Comparison of ENCODE assay signal across 11 cellular contexts in the genomic region with DNA sequence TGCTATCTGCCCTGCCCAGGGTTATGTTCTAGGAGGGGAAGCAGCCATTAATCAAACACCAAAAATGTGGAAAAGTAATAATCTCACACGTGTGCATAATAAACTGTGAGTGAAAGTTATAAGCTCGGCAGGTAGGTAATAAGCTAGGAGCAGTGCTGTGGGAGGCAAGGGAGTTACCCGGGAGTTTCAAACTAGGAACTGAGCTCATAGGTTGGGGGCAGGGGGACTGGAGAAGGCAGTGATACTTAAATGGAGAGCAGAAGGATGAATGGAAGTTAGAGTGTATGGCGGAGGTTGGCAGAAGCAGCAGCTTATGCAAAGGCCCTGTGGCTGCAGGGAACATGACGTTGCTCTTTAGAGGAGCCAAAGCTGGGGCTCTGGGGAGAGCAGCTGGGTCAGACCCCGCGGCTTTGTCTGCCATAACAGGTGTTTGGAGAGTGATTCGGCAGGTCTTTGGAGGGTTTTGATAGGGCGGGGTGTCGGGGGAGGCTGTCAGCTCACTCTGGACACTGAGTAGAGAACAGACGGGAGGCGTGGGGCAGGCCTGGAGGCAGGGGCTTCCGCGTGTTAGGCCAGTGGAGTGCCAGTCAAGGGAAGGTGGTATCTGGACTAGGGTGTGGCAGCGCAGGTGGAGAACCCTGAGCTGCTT. TPM values are rescaled to one million over a fixed set of nuclear protein-coding genes. Genes with fewer than 3 reads are reported as not detected.
A peak's percentile ranks its signal among the peaks of the same experiment; 100 is the strongest.
DNase-seq lines count a peak whose midpoint lies in the region; ATAC-seq lines count a peak whose summit lies in the region.
"Had no signal": no experiment of that assay in that cellular context is flagged by ENCODE, and none has a peak within 500 bp of the region (broad histone marks: within the 10 kb centered on the region; RNA-seq: fewer than 3 reads in every experiment).

No MANE protein-coding gene starts in this region.

- peaks cover 6% of the 10 kb centered on the region for H3K4me1 Mint-ChIP-seq in stimulated activated naive CD8-positive, alpha-beta T cell treated with anti-CD3 and anti-CD28 coated beads, Interleukin-15, amount 100 ng/mL, for 72 hours
- peaks cover 6 to 16% (median 12%) of the 10 kb centered on the region in 4 donors for H3K4me1 Mint-ChIP-seq in naive thymus-derived CD8-positive, alpha-beta T cell

- peak overlapping the region; percentile 34 to 81 for H3K27ac Mint-ChIP-seq in stimulated activated naive CD8-positive, alpha-beta T cell treated with anti-CD3 and anti-CD28 coated beads, Interleukin-15, amount 100 ng/mL, for 72 hours
- H3K27ac Mint-ChIP-seq in naive thymus-derived CD8-positive, alpha-beta T cell: peak overlapping the region in 3 of 10 donors; percentile 1 to 50 (median 21)

- no peaks in the 10 kb centered on the region for H3K9me3 Mint-ChIP-seq in stimulated activated naive CD8-positive, alpha-beta T cell treated with anti-CD3 and anti-CD28 coated beads, Interleukin-15, amount 100 ng/mL, for 72 hours
- H3K9me3 Mint-ChIP-seq in naive thymus-derived CD8-positive, alpha-beta T cell: no peaks in the 10 kb centered on the region

- POLR2A ChIA-PET in naive thymus-derived CD8-positive, alpha-beta T cell (lab: Charles Lee): no interaction called here

- H3K4me1 ChIP-seq in ectodermal cell (ENCODE audit: control insufficient read depth, insufficient read depth, low read length): peaks cover 42% of the 10 kb centered on the region

- peak overlapping the region; percentile 43 to 76 for H3K4me3 Mint-ChIP-seq in stimulated activated naive CD8-positive, alpha-beta T cell treated with anti-CD3 and anti-CD28 coated beads, Interleukin-15, amount 100 ng/mL, for 72 hours
- H3K4me3 Mint-ChIP-seq in naive thymus-derived CD8-positive, alpha-beta T cell: peak overlapping the region in 9 of 10 donors; percentile 33 to 72 (median 63)

- no peak for ATAC-seq in stimulated activated naive CD8-positive, alpha-beta T cell treated with anti-CD3 and anti-CD28 coated beads, Interleukin-15, amount 100 ng/mL, for 72 hours
- ATAC-seq in stimulated activated naive CD8-positive, alpha-beta T cell treated with anti-CD3 and anti-CD28 coated beads, Interleukin-15, Interleukin-2, amounts not matched to agents 100 U/mL and 50 U/mL, for 24 hours: no peak
- ATAC-seq in naive thymus-derived CD8-positive, alpha-beta T cell: no peak
- ATAC-seq in activated CD4-positive, CD25-positive, alpha-beta regulatory T cell treated with anti-CD3 and anti-CD28 coated beads, Interleukin-2, amount 50 U/mL, for 24 hours: no peak
- ATAC-seq in HG03354 (IDR thresholded peaks at IDR 0.05; ENCODE audit: poor library complexity, severe bottlenecking, unreplicated experiment): no peak
- ATAC-seq in HG03457 (IDR thresholded peaks at IDR 0.05; ENCODE audit: unreplicated experiment): no peak

- no peak overlapping the region for H3K4me3 ChIP-seq in ectodermal cell (ENCODE audit: insufficient read depth, low read depth, low read length)

- 89 to 91% methylated on average over 15 of the region's 15 CpGs for WGBS in ectodermal cell, 2 experiments

- no peaks in the 10 kb centered on the region for H3K27me3 ChIP-seq in ectodermal cell (ENCODE audit: control insufficient read depth, insufficient read depth, low read length, poor library complexity, severe bottlenecking)

- no peak for DNase-seq in stimulated activated naive CD8-positive, alpha-beta T cell treated with anti-CD3 and anti-CD28 coated beads, Interleukin-15, amount 100 ng/mL, for 72 hours
- no peak for DNase-seq in stimulated activated naive CD8-positive, alpha-beta T cell treated with anti-CD3 and anti-CD28 coated beads, Interleukin-15, Interleukin-2, amounts not matched to agents 100 U/mL and 50 U/mL, for 24 hours
- DNase-seq in naive thymus-derived CD8-positive, alpha-beta T cell: no peak
- DNase-seq in NCI-H187 treated with DMSO at 0.1 percent for 48 hours (lab: John Stamatoyannopoulos, UW): no peak
- DNase-seq: amygdala; NCI-H1930; stimulated activated CD4-positive, alpha-beta T cell treated with anti-CD3 and anti-CD28 coated beads, Interleukin-2, amount 100 ng/mL, for 48 hours had no signal

- peaks cover 49% of the 10 kb centered on the region for H3K27me3 Mint-ChIP-seq in stimulated activated naive CD8-positive, alpha-beta T cell treated with anti-CD3 and anti-CD28 coated beads, Interleukin-15, amount 100 ng/mL, for 72 hours
- H3K27me3 Mint-ChIP-seq in naive thymus-derived CD8-positive, alpha-beta T cell: peaks cover 12 to 43% (median 31%) of the 10 kb centered on the region in 5 donors

- H3K36me3 ChIP-seq in ectodermal cell (ENCODE audit: control insufficient read depth, insufficient read depth, low read length): peaks cover 2% of the 10 kb centered on the region

- no peaks in the 10 kb centered on the region for H3K9me3 ChIP-seq in ectodermal cell (ENCODE audit: control insufficient read depth, low read length)

- no peaks in the 10 kb centered on the region for H3K36me3 Mint-ChIP-seq in naive thymus-derived CD8-positive, alpha-beta T cell

- H3K27ac ChIP-seq in ectodermal cell (ENCODE audit: insufficient read depth, low read depth, low read length, poor library complexity, severe bottlenecking): peak overlapping the region; percentile 90

RNA-seq across cellular contexts. Expression of a gene that starts 20.0 kb away (rescaled TPM):
- 163 TPM for polyA plus RNA-seq in ectodermal cell (2013, experiment 1 of 4)
- polyA plus RNA-seq in ectodermal cell (2013, experiment 2 of 4): 180 TPM
- 135 TPM for polyA plus RNA-seq in ectodermal cell (2013, experiment 3 of 4)
- polyA plus RNA-seq in ectodermal cell (2013, experiment 4 of 4): 158 TPM
- total RNA-seq in naive thymus-derived CD8-positive, alpha-beta T cell: under 1 TPM in 1 of 2 experiments, not detected in 1; 0.08 TPM
- not detected for polyA plus RNA-seq in naive thymus-derived CD8-positive, alpha-beta T cell
